Comparison of ENCODE assay signal across 1 cellular context in genomic region chr20:44463466-44463865, GRCh38.
TF ChIP-seq lines count a peak whose summit lies in the region.

No MANE protein-coding gene starts in this region.

TF ChIP-seq in GM23338, 12 proteins besides CTCF, POLR2A, EP300 and RAD21 (continued from another document):
- TF ChIP-seq, protein P1, sequence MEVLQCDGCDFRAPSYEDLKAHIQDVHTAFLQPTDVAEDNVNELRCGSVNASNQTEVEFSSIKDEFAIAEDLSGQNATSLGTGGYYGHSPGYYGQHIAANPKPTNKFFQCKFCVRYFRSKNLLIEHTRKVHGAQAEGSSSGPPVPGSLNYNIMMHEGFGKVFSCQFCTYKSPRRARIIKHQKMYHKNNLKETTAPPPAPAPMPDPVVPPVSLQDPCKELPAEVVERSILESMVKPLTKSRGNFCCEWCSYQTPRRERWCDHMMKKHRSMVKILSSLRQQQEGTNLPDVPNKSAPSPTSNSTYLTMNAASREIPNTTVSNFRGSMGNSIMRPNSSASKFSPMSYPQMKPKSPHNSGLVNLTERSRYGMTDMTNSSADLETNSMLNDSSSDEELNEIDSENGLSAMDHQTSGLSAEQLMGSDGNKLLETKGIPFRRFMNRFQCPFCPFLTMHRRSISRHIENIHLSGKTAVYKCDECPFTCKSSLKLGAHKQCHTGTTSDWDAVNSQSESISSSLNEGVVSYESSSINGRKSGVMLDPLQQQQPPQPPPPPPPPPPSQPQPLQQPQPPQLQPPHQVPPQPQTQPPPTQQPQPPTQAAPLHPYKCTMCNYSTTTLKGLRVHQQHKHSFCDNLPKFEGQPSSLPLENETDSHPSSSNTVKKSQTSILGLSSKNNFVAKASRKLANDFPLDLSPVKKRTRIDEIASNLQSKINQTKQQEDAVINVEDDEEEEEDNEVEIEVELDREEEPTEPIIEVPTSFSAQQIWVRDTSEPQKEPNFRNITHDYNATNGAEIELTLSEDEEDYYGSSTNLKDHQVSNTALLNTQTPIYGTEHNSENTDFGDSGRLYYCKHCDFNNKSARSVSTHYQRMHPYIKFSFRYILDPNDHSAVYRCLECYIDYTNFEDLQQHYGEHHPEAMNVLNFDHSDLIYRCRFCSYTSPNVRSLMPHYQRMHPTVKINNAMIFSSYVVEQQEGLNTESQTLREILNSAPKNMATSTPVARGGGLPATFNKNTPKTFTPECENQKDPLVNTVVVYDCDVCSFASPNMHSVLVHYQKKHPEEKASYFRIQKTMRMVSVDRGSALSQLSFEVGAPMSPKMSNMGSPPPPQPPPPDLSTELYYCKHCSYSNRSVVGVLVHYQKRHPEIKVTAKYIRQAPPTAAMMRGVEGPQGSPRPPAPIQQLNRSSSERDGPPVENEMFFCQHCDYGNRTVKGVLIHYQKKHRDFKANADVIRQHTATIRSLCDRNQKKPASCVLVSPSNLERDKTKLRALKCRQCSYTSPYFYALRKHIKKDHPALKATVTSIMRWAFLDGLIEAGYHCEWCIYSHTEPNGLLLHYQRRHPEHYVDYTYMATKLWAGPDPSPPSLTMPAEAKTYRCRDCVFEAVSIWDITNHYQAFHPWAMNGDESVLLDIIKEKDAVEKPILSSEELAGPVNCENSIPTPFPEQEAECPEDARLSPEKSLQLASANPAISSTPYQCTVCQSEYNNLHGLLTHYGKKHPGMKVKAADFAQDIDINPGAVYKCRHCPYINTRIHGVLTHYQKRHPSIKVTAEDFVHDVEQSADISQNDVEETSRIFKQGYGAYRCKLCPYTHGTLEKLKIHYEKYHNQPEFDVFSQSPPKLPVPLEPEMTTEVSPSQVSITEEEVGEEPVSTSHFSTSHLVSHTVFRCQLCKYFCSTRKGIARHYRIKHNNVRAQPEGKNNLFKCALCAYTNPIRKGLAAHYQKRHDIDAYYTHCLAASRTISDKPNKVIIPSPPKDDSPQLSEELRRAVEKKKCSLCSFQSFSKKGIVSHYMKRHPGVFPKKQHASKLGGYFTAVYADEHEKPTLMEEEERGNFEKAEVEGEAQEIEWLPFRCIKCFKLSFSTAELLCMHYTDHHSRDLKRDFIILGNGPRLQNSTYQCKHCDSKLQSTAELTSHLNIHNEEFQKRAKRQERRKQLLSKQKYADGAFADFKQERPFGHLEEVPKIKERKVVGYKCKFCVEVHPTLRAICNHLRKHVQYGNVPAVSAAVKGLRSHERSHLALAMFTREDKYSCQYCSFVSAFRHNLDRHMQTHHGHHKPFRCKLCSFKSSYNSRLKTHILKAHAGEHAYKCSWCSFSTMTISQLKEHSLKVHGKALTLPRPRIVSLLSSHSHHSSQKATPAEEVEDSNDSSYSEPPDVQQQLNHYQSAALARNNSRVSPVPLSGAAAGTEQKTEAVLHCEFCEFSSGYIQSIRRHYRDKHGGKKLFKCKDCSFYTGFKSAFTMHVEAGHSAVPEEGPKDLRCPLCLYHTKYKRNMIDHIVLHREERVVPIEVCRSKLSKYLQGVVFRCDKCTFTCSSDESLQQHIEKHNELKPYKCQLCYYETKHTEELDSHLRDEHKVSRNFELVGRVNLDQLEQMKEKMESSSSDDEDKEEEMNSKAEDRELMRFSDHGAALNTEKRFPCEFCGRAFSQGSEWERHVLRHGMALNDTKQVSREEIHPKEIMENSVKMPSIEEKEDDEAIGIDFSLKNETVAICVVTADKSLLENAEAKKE (CRISPR knock-in tag; IDR thresholded peaks at IDR 0.05): no peak
